8 cellular contexts compared by ENCODE assay signal in genomic region chr12:118015944-118016343, GRCh38. TPM values are rescaled to one million over a fixed set of nuclear protein-coding genes. Genes with fewer than 3 reads are reported as not detected.
DNase-seq lines count a peak whose midpoint lies in the region; ATAC-seq and TF ChIP-seq lines count a peak whose summit lies in the region.

No MANE protein-coding gene starts in this region.

- H3K9me3 ChIP-seq in ascending aorta (no peaks in the 10 kb centered on the region), lower lobe of right lung (no peaks in the 10 kb centered on the region), tibial nerve (no peaks in the 10 kb centered on the region)

- CTCF ChIA-PET in activated CD8-positive, alpha-beta memory T cell treated with anti-CD3 and anti-CD28 coated beads, Interleukin-2, amount 10 ng/mL, durations not matched to agents 7 days and 5 days (lab: Charles Lee) = interaction anchor here (1.0 to 2.2 kb wide), 7 partner anchors 45 to 166 kb away, joined by 3 to 7 read pairs (median 3); partner anchors contain the start of genes PEBP1 and WSB2

- no peak for ATAC-seq in activated CD8-positive, alpha-beta memory T cell treated with anti-CD3 and anti-CD28 coated beads, Interleukin-2, amount 10 ng/mL, durations not matched to agents 7 days and 5 days
- ATAC-seq in lower lobe of right lung (no peak), HG03571 (IDR thresholded peaks at IDR 0.05; ENCODE audit: unreplicated experiment) (no peak), GM18909 (IDR thresholded peaks at IDR 0.05; ENCODE audit: poor library complexity, unreplicated experiment) (no peak)

- H3K4me3 Mint-ChIP-seq in activated CD8-positive, alpha-beta memory T cell treated with anti-CD3 and anti-CD28 coated beads, Interleukin-2, amount 10 ng/mL, durations not matched to agents 7 days and 5 days = peak overlapping the region; percentile 88

- intact Hi-C loops in ascending aorta (cut with DNase I) (loop anchor here (2.0 to 10.0 kb wide), 6 partner anchors 37 to 1649 kb away; partner anchors contain the start of genes PEBP1, PRKAB1, TAOK3 and VSIG10), lower lobe of right lung (cut with DNase I) (no loop called here)

- peaks cover 0 to 2% of the 10 kb centered on the region in 2 donors for H3K36me3 ChIP-seq in ascending aorta
- peaks cover 21% of the 10 kb centered on the region for H3K36me3 ChIP-seq in lower lobe of right lung
- H3K36me3 ChIP-seq in tibial nerve = peaks cover 0 to 20% (median 0%) of the 10 kb centered on the region in 3 donors

- peaks cover 21% of the 10 kb centered on the region for H3K4me1 Mint-ChIP-seq in activated CD8-positive, alpha-beta memory T cell treated with anti-CD3 and anti-CD28 coated beads, Interleukin-2, amount 10 ng/mL, durations not matched to agents 7 days and 5 days

- H3K27me3 ChIP-seq in ascending aorta (no peaks in the 10 kb centered on the region), lower lobe of right lung (ENCODE audit: low read depth) (no peaks in the 10 kb centered on the region), tibial nerve (no peaks in the 10 kb centered on the region)

- H3K27ac ChIP-seq in ascending aorta = no peak overlapping the region
- no peak overlapping the region for H3K27ac ChIP-seq in lower lobe of right lung
- peak overlapping the region in 1 of 4 donors; percentile 71 for H3K27ac ChIP-seq in tibial nerve

- no peak for TF ChIP-seq EP300 in tibial nerve (IDR thresholded peaks at IDR 0.05)

- H3K4me1 ChIP-seq in ascending aorta = peaks cover 0 to 4% of the 10 kb centered on the region in 2 donors
- peaks cover 18% of the 10 kb centered on the region for H3K4me1 ChIP-seq in lower lobe of right lung
- H3K4me1 ChIP-seq in tibial nerve = peaks cover 0 to 19% (median 5%) of the 10 kb centered on the region in 4 donors

- DNase-seq in activated CD8-positive, alpha-beta memory T cell treated with anti-CD3 and anti-CD28 coated beads, Interleukin-2, amount 10 ng/mL, durations not matched to agents 7 days and 5 days = no peak
- DNase-seq in activated CD8-positive, alpha-beta memory T cell treated with anti-CD3 and anti-CD28 coated beads, Interleukin-2, amount 50 U/mL, for 48 hours = no peak
- DNase-seq in ascending aorta (ENCODE audit: low spot score in 2 of 2) = no peak
- no peak for DNase-seq in lower lobe of right lung
- no peak for DNase-seq in tibial nerve (ENCODE audit: low spot score in 2 of 2)
- no peak for DNase-seq in G401 (ENCODE audit: low spot score)

- peaks cover 5% of the 10 kb centered on the region for H3K27me3 Mint-ChIP-seq in activated CD8-positive, alpha-beta memory T cell treated with anti-CD3 and anti-CD28 coated beads, Interleukin-2, amount 10 ng/mL, durations not matched to agents 7 days and 5 days

- WGBS in tibial nerve, 2 donors = 25 to 28% methylated on average over 9 of the region's 9 CpGs

- no peak for TF ChIP-seq CTCF in ascending aorta (IDR thresholded peaks at IDR 0.05)
- no peak for TF ChIP-seq CTCF in lower lobe of right lung (IDR thresholded peaks at IDR 0.05)
- no peak for TF ChIP-seq CTCF in tibial nerve (IDR thresholded peaks at IDR 0.05)

- no peak for TF ChIP-seq POLR2A in tibial nerve (IDR thresholded peaks at IDR 0.05)

- H3K27ac Mint-ChIP-seq in activated CD8-positive, alpha-beta memory T cell treated with anti-CD3 and anti-CD28 coated beads, Interleukin-2, amount 10 ng/mL, durations not matched to agents 7 days and 5 days = no peak overlapping the region

- no peaks in the 10 kb centered on the region for H3K9me3 Mint-ChIP-seq in activated CD8-positive, alpha-beta memory T cell treated with anti-CD3 and anti-CD28 coated beads, Interleukin-2, amount 10 ng/mL, durations not matched to agents 7 days and 5 days (ENCODE audit: low read depth)

- in situ Hi-C loops in G401 (cut with HindIII; ENCODE audit: low sequenced_read_pairs) = no loop called here

- H3K4me3 ChIP-seq in ascending aorta = peak overlapping the region; percentile 67 to 84
- H3K4me3 ChIP-seq in lower lobe of right lung = peak overlapping the region; percentile 77
- peak overlapping the region; percentile 1 to 81 (median 66) for H3K4me3 ChIP-seq in tibial nerve

- H3K36me3 Mint-ChIP-seq in activated CD8-positive, alpha-beta memory T cell treated with anti-CD3 and anti-CD28 coated beads, Interleukin-2, amount 10 ng/mL, durations not matched to agents 7 days and 5 days = peaks cover 15% of the 10 kb centered on the region

RNA-seq across cellular contexts. Expression of gene RFC5, which starts 0.6 kb away (rescaled TPM):
- total RNA-seq in activated CD8-positive, alpha-beta memory T cell treated with anti-CD3 and anti-CD28 coated beads, Interleukin-2, amount 10 ng/mL, durations not matched to agents 7 days and 5 days = 10 to 100 TPM; 55.4 to 55.7 TPM
- total RNA-seq in ascending aorta (5.2 TPM), lower lobe of right lung (7.3 TPM), tibial nerve (10 to 100 TPM in 1 of 4 donors, 1 to 10 TPM in 3; 4.8 to 17.3 (median 8.4) TPM)
- total RNA-seq in G401 (2014; rRNA removed; shearing (Covaris generic)) = 61.6 and 64.0 TPM in 2 replicates

RNA-seq across cellular contexts. Expression of gene WSB2, which starts 45.0 kb away (rescaled TPM):
- total RNA-seq in activated CD8-positive, alpha-beta memory T cell treated with anti-CD3 and anti-CD28 coated beads, Interleukin-2, amount 10 ng/mL, durations not matched to agents 7 days and 5 days = 10 to 100 TPM; 44.1 to 52.1 TPM
- total RNA-seq in ascending aorta (68.6 TPM), lower lobe of right lung (75.1 TPM), tibial nerve (10 to 100 TPM; 39.8 to 66.9 (median 48.0) TPM)
- 120 and 139 TPM in 2 replicates for total RNA-seq in G401 (2014; rRNA removed; shearing (Covaris generic))

RNA-seq across cellular contexts. Expression of gene KSR2, which starts 47.2 kb away (rescaled TPM):
- total RNA-seq in activated CD8-positive, alpha-beta memory T cell treated with anti-CD3 and anti-CD28 coated beads, Interleukin-2, amount 10 ng/mL, durations not matched to agents 7 days and 5 days = not detected
- total RNA-seq in ascending aorta (0.11 TPM), lower lobe of right lung (1.0 TPM), tibial nerve (under 1 TPM in 1 of 4 donors, not detected in 3; under 0.01 TPM)
- not detected in 2 replicates for total RNA-seq in G401 (2014; rRNA removed; shearing (Covaris generic))
